In the genomic region with DNA sequence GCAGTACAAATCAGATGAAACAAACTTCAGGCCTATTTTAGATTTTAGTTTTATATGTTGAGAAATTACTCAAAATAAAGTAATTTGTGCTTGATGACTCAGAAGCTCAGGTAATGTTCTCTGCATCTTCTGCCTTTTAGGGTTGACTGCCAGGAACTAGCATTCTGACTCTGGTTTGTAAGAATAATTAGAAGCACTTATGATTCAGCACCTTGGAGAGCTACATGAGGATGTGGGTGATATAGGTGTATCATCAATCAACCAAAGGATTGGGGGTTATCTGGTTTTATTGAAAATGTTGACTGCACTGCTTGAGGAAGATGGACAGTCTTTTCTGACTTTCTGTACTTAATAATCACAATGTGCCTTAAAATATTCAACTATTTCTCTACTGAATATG, we compare ENCODE assay signal across 17 cellular contexts.
DNase-seq lines count a peak whose midpoint lies in the region; ATAC-seq, FAIRE-seq and TF ChIP-seq lines count a peak whose summit lies in the region.
"Had no signal": no experiment of that assay in that cellular context is flagged by ENCODE, and none has a peak within 500 bp of the region (broad histone marks: within the 10 kb centered on the region; RNA-seq: fewer than 3 reads in every experiment).

No MANE protein-coding gene starts in this region.

- FAIRE-seq in GM12878 (lab: Jason Lieb, UNC) = no peak
- FAIRE-seq: endothelial cell of umbilical vein had no signal

- H3K9me3 ChIP-seq in GM23248 (ENCODE audit: low read depth) (peaks cover 3% of the 10 kb centered on the region), Karpas-422 (ENCODE audit: low read length) (no peaks in the 10 kb centered on the region; the same call in 1 of the 2 replicates), GM12878 (replicated peaks; ENCODE audit: control insufficient read depth, insufficient read depth, low read length) (no peaks in the 10 kb centered on the region)
- H3K9me3 ChIP-seq: adrenal gland, psoas muscle had no signal

- POLR2A ChIA-PET in GM12878 (lab: Charles Lee) = no interaction called here

- H2AK5ac ChIP-seq in mesendoderm (ENCODE audit: low read length) = no peak overlapping the region

- intact Hi-C loops in GM12878 (cut with micrococcal nuclease; ENCODE audit: unreplicated experiment) = no loop called here
- intact Hi-C loops in activated T-helper 2 cell treated with anti-CD3 and anti-CD28 coated beads, Interferon-gamma antibody, Interleukin-2, Interleukin-4, amounts not matched to agents 10 μg/mL and 5 μg/mL and 100 μg/mL, durations not matched to agents 14 hours and 24 hours and 36 hours (cut with micrococcal nuclease) = no loop called here

- SMC1A ChIA-PET in GM12878 (lab: Charles Lee; ENCODE audit: uncharacterized antibody, unreplicated experiment) = no interaction called here

- no peaks in the 10 kb centered on the region for H3K36me3 Mint-ChIP-seq in activated T-helper 2 cell treated with anti-CD3 and anti-CD28 coated beads, Interferon-gamma antibody, Interleukin-2, Interleukin-4, amounts not matched to agents 10 μg/mL and 5 μg/mL and 100 μg/mL, durations not matched to agents 14 hours and 24 hours and 36 hours (ENCODE audit: low read depth)
- H3K36me3 Mint-ChIP-seq: CD14-positive monocyte had no signal

- no peak overlapping the region for H4K8ac ChIP-seq in mesendoderm (ENCODE audit: low read depth, low read length)

- RAD21 ChIA-PET in GM12878 (lab: Charles Lee; ENCODE audit: unreplicated experiment) = no interaction called here

- no peak overlapping the region for H3K4me3 Mint-ChIP-seq in activated T-helper 2 cell treated with anti-CD3 and anti-CD28 coated beads, Interferon-gamma antibody, Interleukin-2, Interleukin-4, amounts not matched to agents 10 μg/mL and 5 μg/mL and 100 μg/mL, durations not matched to agents 14 hours and 24 hours and 36 hours (ENCODE audit: low read depth)
- H3K4me3 Mint-ChIP-seq: CD14-positive monocyte had no signal

- H3K23ac ChIP-seq in mesendoderm (ENCODE audit: low read length) = no peak overlapping the region

- H3K9me2 ChIP-seq in GM23248 (ENCODE audit: insufficient read depth) (peaks cover 3% of the 10 kb centered on the region; the same call in 1 of the 2 replicates), Karpas-422 (replicated peaks; ENCODE audit: insufficient read depth, low read length) (no peaks in the 10 kb centered on the region)

- H3F3A ChIP-seq in GM23248 (ENCODE audit: insufficient read depth) = 0 out of 2 replicates have a peak, but pooled peaks cover 3% of the 10 kb centered on the region

- DNase-seq in GM23248 (peak; percentile 36), Karpas-422 (peak; percentile 50), GM12878 (ENCODE audit: low read depth, low spot score) (no peak), mesendoderm (peak; percentile 54)
- DNase-seq in activated T-helper 2 cell treated with anti-CD3 and anti-CD28 coated beads, Interferon-gamma antibody, Interleukin-2, Interleukin-4, amounts not matched to agents 10 μg/mL and 5 μg/mL and 100 μg/mL, durations not matched to agents 14 hours and 24 hours and 36 hours (ENCODE audit: low spot score) = no peak
- DNase-seq: activated CD4-positive, alpha-beta T cell treated with anti-CD3 and anti-CD28 coated beads, Interleukin-2, amount 50 U/mL, for 48 hours; activated T-cell treated with anti-CD3 and anti-CD28 coated beads, Interleukin-2, amount 50 U/mL, for 48 hours; adrenal gland; heart left ventricle; left cardiac atrium; psoas muscle; SIG-M5; stimulated activated CD4-positive, alpha-beta T cell treated with anti-CD3 and anti-CD28 coated beads, Interleukin-15, amount 100 ng/mL, for 24 hours had no signal

- ATAC-seq in GM12878 = no peak
- ATAC-seq in HG02623 (IDR thresholded peaks at IDR 0.05; ENCODE audit: unreplicated experiment) = no peak
- no peak for ATAC-seq in GM21526 (IDR thresholded peaks at IDR 0.05; ENCODE audit: low FRiP score, unreplicated experiment)
- ATAC-seq: heart left ventricle, left cardiac atrium, psoas muscle had no signal

- no TSS peak for BruUV-seq in GM12878 (replicated peaks; lab: Mats Ljungman, UMichigan)

- no peak for TF ChIP-seq CTCF in GM12878 (IDR thresholded peaks at IDR 0.05 in 2 of 3, conservative IDR thresholded peaks at IDR 0.05 in 1 of 3; ENCODE audit: control insufficient read depth in 2 of 3, extremely low read depth in 1 of 3, insufficient read depth in 1 of 3, low read depth in 3 of 3, low read length in 3 of 3)

- no peaks in the 10 kb centered on the region for H4K20me1 ChIP-seq in GM23248 (ENCODE audit: insufficient read depth)
- no peaks in the 10 kb centered on the region for H4K20me1 ChIP-seq in Karpas-422 (ENCODE audit: insufficient read depth, low read depth, low read length)
- H4K20me1 ChIP-seq in GM12878 (ENCODE audit: control insufficient read depth, insufficient read depth) = no peaks in the 10 kb centered on the region

- TF ChIP-seq POLR2A in GM12878 (IDR thresholded peaks at IDR 0.05; ENCODE audit: low read depth, low read length) = no peak

- peaks cover 3% of the 10 kb centered on the region for H3K9me3 Mint-ChIP-seq in activated T-helper 2 cell treated with anti-CD3 and anti-CD28 coated beads, Interferon-gamma antibody, Interleukin-2, Interleukin-4, amounts not matched to agents 10 μg/mL and 5 μg/mL and 100 μg/mL, durations not matched to agents 14 hours and 24 hours and 36 hours

- H3K79me1 ChIP-seq in mesendoderm (ENCODE audit: low read length) = no peaks in the 10 kb centered on the region

- H4K5ac ChIP-seq in mesendoderm (ENCODE audit: low read length) = no peak overlapping the region

- H2AFZ ChIP-seq in GM23248 (no peak overlapping the region), Karpas-422 (ENCODE audit: low read length) (no peak overlapping the region), GM12878 (ENCODE audit: control insufficient read depth, low read depth, low read length) (no peak overlapping the region)

- H3K36me3 ChIP-seq in GM23248 (ENCODE audit: low read depth) (no peaks in the 10 kb centered on the region), Karpas-422 (ENCODE audit: insufficient read depth, low read length) (no peaks in the 10 kb centered on the region), GM12878 (ENCODE audit: control insufficient read depth in 2 of 2, insufficient read depth in 2 of 2, low read length in 1 of 2) (no peaks in the 10 kb centered on the region), mesendoderm (ENCODE audit: control insufficient read depth, insufficient read depth, low read length) (no peaks in the 10 kb centered on the region)
- H3K36me3 ChIP-seq: adrenal gland, heart left ventricle had no signal

- H2BK5ac ChIP-seq in mesendoderm (ENCODE audit: low read length) = no peak overlapping the region

- no peak overlapping the region for H3K4ac ChIP-seq in mesendoderm (ENCODE audit: low read depth, low read length)

- H2BK120ac ChIP-seq in mesendoderm (ENCODE audit: low read depth, low read length) = no peak overlapping the region

- CTCF ChIA-PET in GM12878 (lab: Yijun Ruan, JAX) = interaction anchor here (0.8 to 1.1 kb wide), 2 partner anchors 9 to 726 kb away, joined by 3 to 4 read pairs; no protein-coding TSS in a partner anchor

- in situ Hi-C loops in GM23248 (cut with MboI) = no loop called here
- in situ Hi-C loops in GM12878 (cut with MboI) = no loop called here

- TF ChIP-seq RAD21 in GM12878 (IDR thresholded peaks at IDR 0.05; ENCODE audit: insufficient read depth, low read depth, low read length) = no peak

- H3K27ac ChIP-seq in GM23248 = no peak overlapping the region
- H3K27ac ChIP-seq in Karpas-422 (ENCODE audit: low read length) = no peak overlapping the region
- no peak overlapping the region for H3K27ac ChIP-seq in GM12878 (ENCODE audit: control insufficient read depth, insufficient read depth)
- H3K27ac ChIP-seq in mesendoderm (ENCODE audit: low read depth, low read length) = no peak overlapping the region
- H3K27ac ChIP-seq: adrenal gland, heart left ventricle, psoas muscle had no signal

- H3K79me2 ChIP-seq in GM23248 (ENCODE audit: insufficient read depth) (no peaks in the 10 kb centered on the region), Karpas-422 (ENCODE audit: low read length) (no peaks in the 10 kb centered on the region), GM12878 (ENCODE audit: control insufficient read depth, insufficient read depth, low read length) (no peaks in the 10 kb centered on the region), mesendoderm (ENCODE audit: control insufficient read depth, insufficient read depth, low read length) (no peaks in the 10 kb centered on the region)

- H3K27ac Mint-ChIP-seq in activated T-helper 2 cell treated with anti-CD3 and anti-CD28 coated beads, Interferon-gamma antibody, Interleukin-2, Interleukin-4, amounts not matched to agents 10 μg/mL and 5 μg/mL and 100 μg/mL, durations not matched to agents 14 hours and 24 hours and 36 hours = no peak overlapping the region
- H3K27ac Mint-ChIP-seq: CD14-positive monocyte had no signal

- H3K4me1 Mint-ChIP-seq in activated T-helper 2 cell treated with anti-CD3 and anti-CD28 coated beads, Interferon-gamma antibody, Interleukin-2, Interleukin-4, amounts not matched to agents 10 μg/mL and 5 μg/mL and 100 μg/mL, durations not matched to agents 14 hours and 24 hours and 36 hours (ENCODE audit: low read depth) = no peaks in the 10 kb centered on the region
- H3K4me1 Mint-ChIP-seq: CD14-positive monocyte had no signal

- no peaks in the 10 kb centered on the region for H3K27me3 Mint-ChIP-seq in activated T-helper 2 cell treated with anti-CD3 and anti-CD28 coated beads, Interferon-gamma antibody, Interleukin-2, Interleukin-4, amounts not matched to agents 10 μg/mL and 5 μg/mL and 100 μg/mL, durations not matched to agents 14 hours and 24 hours and 36 hours (ENCODE audit: low read depth)

- TF ChIP-seq EP300 in GM12878 (IDR thresholded peaks at IDR 0.05; ENCODE audit: borderline replicate concordance in 1 of 2, control insufficient read depth in 1 of 2, low read depth in 2 of 2, low read length in 2 of 2) = no peak

- H3K4me3 ChIP-seq in GM23248 (no peak overlapping the region), Karpas-422 (ENCODE audit: low read length) (no peak overlapping the region), GM12878 (no peak overlapping the region), mesendoderm (ENCODE audit: low read length) (no peak overlapping the region)
- H3K4me3 ChIP-seq: adrenal gland, heart left ventricle, psoas muscle had no signal

- H3K9ac ChIP-seq in GM23248 (no peak overlapping the region), Karpas-422 (ENCODE audit: low read length) (no peak overlapping the region), GM12878 (ENCODE audit: control insufficient read depth, insufficient read depth, low read length) (no peak overlapping the region), mesendoderm (ENCODE audit: low read length) (no peak overlapping the region)

- H3K27me3 ChIP-seq in GM23248 (replicated peaks; ENCODE audit: insufficient read depth) = no peaks in the 10 kb centered on the region
- no peaks in the 10 kb centered on the region for H3K27me3 ChIP-seq in Karpas-422 (ENCODE audit: low read length)
- no peaks in the 10 kb centered on the region for H3K27me3 ChIP-seq in GM12878 (replicated peaks in 1 of 2; ENCODE audit: control insufficient read depth in 2 of 2, insufficient read depth in 2 of 2, low read length in 1 of 2)
- H3K27me3 ChIP-seq in mesendoderm (ENCODE audit: insufficient read depth, low read length, poor library complexity) = no peaks in the 10 kb centered on the region
- H3K27me3 ChIP-seq: adrenal gland, heart left ventricle had no signal

- no peak overlapping the region for H3K56ac ChIP-seq in mesendoderm (ENCODE audit: low read length)

- H3K4me2 ChIP-seq in GM23248 (ENCODE audit: unreplicated experiment) = no peak overlapping the region
- H3K4me2 ChIP-seq in Karpas-422 (ENCODE audit: low read depth, low read length, poor library complexity, severe bottlenecking) = no peak overlapping the region
- H3K4me2 ChIP-seq in GM12878 (ENCODE audit: control insufficient read depth, insufficient read depth) = no peak overlapping the region
- no peak overlapping the region for H3K4me2 ChIP-seq in mesendoderm (ENCODE audit: low read length)

- H2BK15ac ChIP-seq in mesendoderm (replicated peaks; ENCODE audit: low read depth) = no peak overlapping the region

- H3K18ac ChIP-seq in mesendoderm (ENCODE audit: low read length) = no peak overlapping the region

- no peaks in the 10 kb centered on the region for H3K4me1 ChIP-seq in GM23248 (ENCODE audit: insufficient read depth)
- H3K4me1 ChIP-seq in Karpas-422 (ENCODE audit: low read length) = no peaks in the 10 kb centered on the region
- no peaks in the 10 kb centered on the region for H3K4me1 ChIP-seq in GM12878 (ENCODE audit: control insufficient read depth, insufficient read depth, low read length)
- no peaks in the 10 kb centered on the region for H3K4me1 ChIP-seq in mesendoderm (ENCODE audit: control insufficient read depth, low read depth, low read length)
- H3K4me1 ChIP-seq: adrenal gland, heart left ventricle, psoas muscle had no signal

Comparison
In these comparisons a context has a peak if more than half of its experiments do, and no peak if none do; other contexts are left out.
1. DNase-seq: peak in GM23248 (single experiment), Karpas-422 (single experiment) and mesendoderm (single experiment); none in GM12878 (single experiment) and activated T-helper 2 cell treated with anti-CD3 and anti-CD28 coated beads, Interferon-gamma antibody, Interleukin-2, Interleukin-4, amounts not matched to agents 10 μg/mL and 5 μg/mL and 100 μg/mL, durations not matched to agents 14 hours and 24 hours and 36 hours (single experiment).